ENCODE assay signal across 10 cellular contexts in the genomic region with DNA sequence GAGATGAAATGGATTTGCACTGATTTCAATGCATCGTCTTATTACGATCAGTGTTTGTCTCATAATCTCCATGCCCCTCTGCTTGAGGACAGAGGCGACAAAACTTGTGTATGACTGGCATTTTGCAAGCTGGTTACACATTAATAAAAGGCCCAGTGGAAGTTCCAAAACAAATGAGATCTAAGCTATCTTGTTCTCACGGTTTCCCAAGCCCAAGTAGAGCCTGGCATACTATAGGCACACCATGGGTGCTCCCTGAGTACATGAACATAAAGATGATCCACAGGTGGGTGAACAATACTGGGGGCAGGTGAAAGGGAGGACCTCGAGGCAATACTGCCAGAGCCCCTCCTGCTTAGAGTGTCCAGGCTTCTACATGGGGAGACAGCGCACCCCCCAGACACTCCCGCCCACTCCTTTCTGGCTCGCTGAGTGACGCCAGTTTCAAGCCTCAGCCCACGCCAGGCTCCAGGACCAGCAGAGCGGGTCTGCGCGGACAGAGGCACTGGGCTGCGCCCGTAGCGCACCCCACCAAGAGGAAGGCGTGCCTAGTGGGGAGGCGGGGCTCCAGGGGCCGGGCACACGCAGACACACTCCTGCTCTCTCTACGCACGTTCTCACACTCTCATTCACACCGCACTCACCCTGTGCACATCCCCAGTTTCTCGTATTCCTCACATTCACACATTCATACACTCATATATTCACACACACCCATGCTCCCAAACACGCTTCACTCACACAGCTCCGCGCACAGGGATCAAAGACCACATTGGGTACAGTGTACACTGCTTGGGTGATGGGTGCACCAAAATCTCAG. TPM values are rescaled to one million over a fixed set of nuclear protein-coding genes. Genes with fewer than 3 reads are reported as not detected.
DNase-seq lines count a peak whose midpoint lies in the region; ATAC-seq and TF ChIP-seq lines count a peak whose summit lies in the region.
"Had no signal": no experiment of that assay in that cellular context is flagged by ENCODE, and none has a peak within 500 bp of the region (broad histone marks: within the 10 kb centered on the region; RNA-seq: fewer than 3 reads in every experiment).

No MANE protein-coding gene starts in this region.

- no peaks in the 10 kb centered on the region for H3K9me3 Mint-ChIP-seq in effector memory CD8-positive, alpha-beta T cell

- H3K27me3 ChIP-seq in HCT116 (ENCODE audit: insufficient read depth, low read length) (peaks cover 3% of the 10 kb centered on the region; the same call in 1 of the 2 replicates), muscle layer of colon (ENCODE audit: control insufficient read depth in 1 of 2, insufficient read depth in 2 of 2, low read length in 2 of 2) (peaks cover 31 to 47% of the 10 kb centered on the region in 2 donors)

- peaks cover 10 to 17% of the 10 kb centered on the region in 2 donors for H3K4me1 Mint-ChIP-seq in effector memory CD8-positive, alpha-beta T cell (ENCODE audit: low read depth in 2 of 2)

- ATAC-seq in HCT116 = peak; percentile 82
- peak; percentile 63 for ATAC-seq in effector memory CD8-positive, alpha-beta T cell (replicated peaks)

- no peaks in the 10 kb centered on the region for H3K36me3 ChIP-seq in HCT116 (ENCODE audit: control insufficient read depth in 1 of 2, insufficient read depth in 2 of 2, low read length in 2 of 2)
- H3K36me3 ChIP-seq in SK-N-MC (ENCODE audit: insufficient read depth, low read length) = no peaks in the 10 kb centered on the region
- H3K36me3 ChIP-seq in muscle layer of colon (ENCODE audit: insufficient read depth, low read length) = no peaks in the 10 kb centered on the region

- no peaks in the 10 kb centered on the region for H3K9me3 ChIP-seq in HCT116 (ENCODE audit: control insufficient read depth in 1 of 2, insufficient read depth in 1 of 2, low read depth in 1 of 2, low read length in 2 of 2)
- no peaks in the 10 kb centered on the region for H3K9me3 ChIP-seq in SK-N-MC (ENCODE audit: low read depth, low read length)
- H3K9me3 ChIP-seq in muscle layer of colon (ENCODE audit: low read length) = no peaks in the 10 kb centered on the region

- DNase-seq in EL = peak; percentile 43
- DNase-seq in HCT116 (ENCODE audit: low read depth, low spot score) = no peak
- DNase-seq in SK-N-MC (ENCODE audit: low read depth, low spot score) = no peak
- DNase-seq in effector memory CD8-positive, alpha-beta T cell = peak in 2 of 3 experiments; percentile 24 to 34
- DNase-seq in NCI-H1105 treated with DMSO at 0.1 percent for 48 hours (lab: John Stamatoyannopoulos, UW) = no peak
- no peak for DNase-seq in superior temporal gyrus (ENCODE audit: extremely low spot score)
- DNase-seq in OCI-M1 (lab: John Stamatoyannopoulos, UW) = no peak

- H2AFZ ChIP-seq in HCT116 (ENCODE audit: low read depth, low read length, poor library complexity, severe bottlenecking) = peak overlapping the region; percentile 64

- H3K4me3 ChIP-seq in HCT116 (replicated peaks in 1 of 2; ENCODE audit: low read depth in 1 of 2, low read length in 2 of 2) (peak overlapping the region; percentile 37 to 54), SK-N-MC (peak overlapping the region; percentile 81), muscle layer of colon (ENCODE audit: low read depth in 1 of 2, low read length in 2 of 2) (peak overlapping the region in 1 of 2 donors; percentile 76)

- peaks cover 4% of the 10 kb centered on the region for H3K36me3 Mint-ChIP-seq in effector memory CD8-positive, alpha-beta T cell (ENCODE audit: insufficient read depth)

- no peak overlapping the region for H3K27ac ChIP-seq in HCT116 (ENCODE audit: low read depth, low read length)
- no peak overlapping the region for H3K27ac ChIP-seq in SK-N-MC
- no peak overlapping the region for H3K27ac ChIP-seq in muscle layer of colon (ENCODE audit: low read depth, low read length)

- H3K27me3 Mint-ChIP-seq in effector memory CD8-positive, alpha-beta T cell = peaks cover 50 to 52% of the 10 kb centered on the region in 2 donors

- RAD21 ChIA-PET in HCT116 (lab: Charles Lee; ENCODE audit: low non-redundant PET in 1 of 2, low total read pairs in 2 of 2, uncharacterized antibody in 2 of 2, unreplicated experiment in 2 of 2) = no interaction called here

- TF ChIP-seq CTCF in HCT116 (IDR thresholded peaks at IDR 0.05 in 2 of 3, conservative IDR thresholded peaks at IDR 0.05 in 1 of 3; ENCODE audit: borderline replicate concordance in 1 of 3, insufficient read depth in 1 of 3, low read depth in 2 of 3, low read length in 2 of 3) = no peak

- peak overlapping the region; percentile 77 to 88 for H3K4me3 Mint-ChIP-seq in effector memory CD8-positive, alpha-beta T cell

- no peaks in the 10 kb centered on the region for H3K79me2 ChIP-seq in HCT116 (ENCODE audit: insufficient read depth, low read length)

- TF ChIP-seq RAD21 in HCT116 (IDR thresholded peaks at IDR 0.05; ENCODE audit: low read depth) = no peak

- H3K9ac ChIP-seq in HCT116 (ENCODE audit: low read length) (no peak overlapping the region), SK-N-MC (ENCODE audit: insufficient read length) (no peak overlapping the region), muscle layer of colon (ENCODE audit: low read length) (peak overlapping the region; percentile 1)

- peak overlapping the region; percentile 76 for H3K4me2 ChIP-seq in HCT116 (ENCODE audit: low read length)

- H3K9me2 ChIP-seq in HCT116 (ENCODE audit: insufficient read depth) = no peaks in the 10 kb centered on the region

- H4K20me1 ChIP-seq in HCT116 (ENCODE audit: insufficient read depth) = no peaks in the 10 kb centered on the region

- H3K4me1 ChIP-seq in HCT116 (ENCODE audit: control insufficient read depth in 1 of 2, insufficient read depth in 2 of 2, low read length in 2 of 2) = peaks cover 0 to 15% of the 10 kb centered on the region in 2 experiments; a peak in 2 of 4 replicates
- H3K4me1 ChIP-seq in muscle layer of colon (ENCODE audit: insufficient read depth, low read length) = peaks cover 13% of the 10 kb centered on the region

- intact Hi-C loops in HCT116 (cut with micrococcal nuclease) = no loop called here

- CTCF ChIA-PET in HCT116 (lab: Charles Lee) = no interaction called here

- no peak for TF ChIP-seq POLR2A in HCT116 (IDR thresholded peaks at IDR 0.05; ENCODE audit: borderline replicate concordance, extremely low read depth, insufficient read depth, insufficient read length)

- POLR2A ChIA-PET in HCT116 (lab: Charles Lee) = no interaction called here

- BruUV-seq in HCT116 (replicated peaks; lab: Mats Ljungman, UMichigan) = no TSS peak

- peak overlapping the region; percentile 1 to 10 for H3K27ac Mint-ChIP-seq in effector memory CD8-positive, alpha-beta T cell

TF ChIP-seq in HCT116, 20 proteins besides CTCF, POLR2A, EP300 and RAD21:
- TF ChIP-seq SRF (IDR thresholded peaks at IDR 0.05; ENCODE audit: low read depth) (no peak), EGR1 (IDR thresholded peaks at IDR 0.05; ENCODE audit: low read depth) (no peak), TCF7L2 (IDR thresholded peaks at IDR 0.05; ENCODE audit: borderline replicate concordance, extremely low read depth, insufficient read depth, insufficient read length) (no peak), YY1 (IDR thresholded peaks at IDR 0.05; ENCODE audit: extremely low read depth, insufficient replicate concordance, low read depth, low read length) (no peak)

RNA-seq across cellular contexts. Expression of a gene that starts 8.9 kb away (rescaled TPM):
- total RNA-seq in HCT116 (2021; ENCODE audit: unreplicated experiment) = not detected
- polyA plus RNA-seq in HCT116 (2012) = not detected in 2 replicates
- total RNA-seq: mononuclear cell, NCI-H460 had no signal

RNA-seq across cellular contexts. Expression of a gene that starts 26.6 kb away (rescaled TPM):
- total RNA-seq in HCT116 (2021; ENCODE audit: unreplicated experiment) = 10.8 TPM
- 7.1 and 9.0 TPM in 2 replicates for polyA plus RNA-seq in HCT116 (2012)

Comparison
In these comparisons a context has a peak if more than half of its experiments do, and no peak if none do; other contexts are left out.
1. DNase-seq: peak in EL (single experiment) and effector memory CD8-positive, alpha-beta T cell (2 of 3); none in HCT116 (single experiment), SK-N-MC (single experiment), NCI-H1105 treated with DMSO at 0.1 percent for 48 hours (single experiment), superior temporal gyrus (single experiment) and OCI-M1 (single experiment).